20 cellular contexts compared by ENCODE assay signal in genomic region chr17:81913394-81914102, GRCh38. TPM values are rescaled to one million over a fixed set of nuclear protein-coding genes. Genes with fewer than 3 reads are reported as not detected.
DNase-seq lines count a peak whose midpoint lies in the region; ATAC-seq and TF ChIP-seq lines count a peak whose summit lies in the region.
"Had no signal": no experiment of that assay in that cellular context is flagged by ENCODE, and none has a peak within 500 bp of the region (broad histone marks: within the 10 kb centered on the region; RNA-seq: fewer than 3 reads in every experiment).

No MANE protein-coding gene starts in this region.

- intact Hi-C loops in natural killer cell (cut with micrococcal nuclease) = no loop called here

- peak overlapping the region; percentile 17 for H3K4me3 Mint-ChIP-seq in natural killer cell

- no peak for TF ChIP-seq CTCF in natural killer cell (IDR thresholded peaks at IDR 0.05)

- no peaks in the 10 kb centered on the region for H3K9me3 Mint-ChIP-seq in natural killer cell
- H3K9me3 Mint-ChIP-seq: CD8-positive, alpha-beta T cell; H9 had no signal

- H3K4me1 Mint-ChIP-seq in natural killer cell = peaks cover 26 to 46% of the 10 kb centered on the region in 2 donors

- H3K27me3 Mint-ChIP-seq in natural killer cell (ENCODE audit: low read depth in 2 of 2) = no peaks in the 10 kb centered on the region

- no peak for ATAC-seq in natural killer cell
- no peak for ATAC-seq in GM19035 (IDR thresholded peaks at IDR 0.05; ENCODE audit: unreplicated experiment)
- ATAC-seq: CD8-positive, alpha-beta T cell; left colon; pancreas; stimulated activated naive CD8-positive, alpha-beta T cell treated with anti-CD3 and anti-CD28 coated beads, Interleukin-15, Interleukin-2, amounts not matched to agents 100 U/mL and 50 U/mL, for 24 hours had no signal

- no peaks in the 10 kb centered on the region for H3K36me3 Mint-ChIP-seq in natural killer cell

- peak; percentile 58 for DNase-seq in ELR (ENCODE audit: low read depth)
- peak; percentile 22 for DNase-seq in T1000 (lab: John Stamatoyannopoulos, UW)
- no peak for DNase-seq in natural killer cell
- no peak for DNase-seq in stimulated activated CD4-positive, alpha-beta T cell treated with anti-CD3 and anti-CD28 coated beads, Interleukin-15, amount 100 ng/mL, for 24 hours
- DNase-seq in medulla oblongata (ENCODE audit: extremely low spot score) = no peak
- DNase-seq: activated CD4-positive, alpha-beta T cell treated with anti-CD3 and anti-CD28 coated beads, Interleukin-2, amount 50 U/mL, for 4 hours; activated effector memory CD4-positive, alpha-beta T cell treated with Interleukin-2 at 50 U/mL for 16 hours; CD8-positive, alpha-beta T cell; GF-D8; H9; KBM-7; left colon; mesendoderm; NCI-H1436; NCI-H2107; stimulated activated CD4-positive, alpha-beta T cell treated with anti-CD3 and anti-CD28 coated beads, Interleukin-4, amount 100 ng/mL, for 4 hours; stimulated activated naive CD8-positive, alpha-beta T cell treated with anti-CD3 and anti-CD28 coated beads, Interleukin-15, Interleukin-2, amounts not matched to agents 100 U/mL and 50 U/mL, for 24 hours; thyroid gland had no signal

- no peak overlapping the region for H3K27ac Mint-ChIP-seq in natural killer cell
- H3K27ac Mint-ChIP-seq: CD8-positive, alpha-beta T cell; H9 had no signal

RNA-seq across cellular contexts. Expression of gene PCYT2, which starts 2.3 kb away (rescaled TPM):
- total RNA-seq in natural killer cell = 10 to 100 TPM; 30.6 to 34.4 (median 34.2) TPM

RNA-seq across cellular contexts. Expression of gene SIRT7, which starts 4.4 kb away (rescaled TPM):
- 100 to 1,000 TPM in 1 of 3 donors, 10 to 100 TPM in 2; 75.8 to 102 (median 94.9) TPM for total RNA-seq in natural killer cell

RNA-seq across cellular contexts. Expression of gene NPB, which starts 11.5 kb away (rescaled TPM):
- total RNA-seq in natural killer cell = under 1 TPM in 2 of 3 donors, not detected in 1; 0.18 to 0.31 TPM

RNA-seq across cellular contexts. Expression of gene MAFG, which starts 14.0 kb away (rescaled TPM):
- 10 to 100 TPM; 11.9 to 14.6 (median 13.2) TPM for total RNA-seq in natural killer cell

RNA-seq across cellular contexts. Expression of gene ANAPC11, which starts 22.0 kb away (rescaled TPM):
- total RNA-seq in natural killer cell = 10 to 100 TPM; 40.1 to 50.9 (median 41.5) TPM

Comparison
In these comparisons a context has a peak if more than half of its experiments do, and no peak if none do; other contexts are left out.
1. DNase-seq: peak in ELR (single experiment) and T1000 (single experiment); none in natural killer cell (single experiment), stimulated activated CD4-positive, alpha-beta T cell treated with anti-CD3 and anti-CD28 coated beads, Interleukin-15, amount 100 ng/mL, for 24 hours (single experiment) and medulla oblongata (single experiment).